ENCODE assay signal across 1 cellular context in the genomic region with DNA sequence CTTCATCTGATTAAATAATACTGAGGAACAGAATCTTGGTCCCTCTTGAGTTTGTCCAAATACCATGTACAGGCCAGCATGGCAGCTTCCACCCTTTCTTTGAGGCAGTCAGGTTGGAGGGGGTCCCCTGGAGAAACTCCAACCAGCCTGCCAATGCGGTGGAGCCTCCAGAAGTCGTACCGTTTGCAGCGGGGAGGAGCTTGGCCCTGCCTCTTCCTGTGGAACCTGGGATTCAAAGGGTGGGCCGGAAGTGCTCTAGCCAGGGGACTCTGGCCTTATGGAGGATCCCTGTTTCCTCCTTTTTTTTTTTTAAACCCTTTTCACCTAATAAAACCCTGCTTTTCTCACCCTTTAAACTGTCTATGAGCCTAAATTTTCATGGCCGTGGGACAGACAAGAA.
TF ChIP-seq lines count a peak whose summit lies in the region.

No MANE protein-coding gene starts in this region.

TF ChIP-seq in GM23338, 12 proteins besides CTCF, POLR2A, EP300 and RAD21:
- TF ChIP-seq EZH2phosphoT487 (IDR thresholded peaks at IDR 0.05; ENCODE audit: unreplicated experiment), result no peak
- TF ChIP-seq STAT1 (IDR thresholded peaks at IDR 0.05; ENCODE audit: unreplicated experiment), result no peak
- TF ChIP-seq ZNF462 (CRISPR knock-in tag; IDR thresholded peaks at IDR 0.05), result no peak
- no peak for TF ChIP-seq POLR2AphosphoS5 (IDR thresholded peaks at IDR 0.05; ENCODE audit: low read depth)
- TF ChIP-seq, protein P1, sequence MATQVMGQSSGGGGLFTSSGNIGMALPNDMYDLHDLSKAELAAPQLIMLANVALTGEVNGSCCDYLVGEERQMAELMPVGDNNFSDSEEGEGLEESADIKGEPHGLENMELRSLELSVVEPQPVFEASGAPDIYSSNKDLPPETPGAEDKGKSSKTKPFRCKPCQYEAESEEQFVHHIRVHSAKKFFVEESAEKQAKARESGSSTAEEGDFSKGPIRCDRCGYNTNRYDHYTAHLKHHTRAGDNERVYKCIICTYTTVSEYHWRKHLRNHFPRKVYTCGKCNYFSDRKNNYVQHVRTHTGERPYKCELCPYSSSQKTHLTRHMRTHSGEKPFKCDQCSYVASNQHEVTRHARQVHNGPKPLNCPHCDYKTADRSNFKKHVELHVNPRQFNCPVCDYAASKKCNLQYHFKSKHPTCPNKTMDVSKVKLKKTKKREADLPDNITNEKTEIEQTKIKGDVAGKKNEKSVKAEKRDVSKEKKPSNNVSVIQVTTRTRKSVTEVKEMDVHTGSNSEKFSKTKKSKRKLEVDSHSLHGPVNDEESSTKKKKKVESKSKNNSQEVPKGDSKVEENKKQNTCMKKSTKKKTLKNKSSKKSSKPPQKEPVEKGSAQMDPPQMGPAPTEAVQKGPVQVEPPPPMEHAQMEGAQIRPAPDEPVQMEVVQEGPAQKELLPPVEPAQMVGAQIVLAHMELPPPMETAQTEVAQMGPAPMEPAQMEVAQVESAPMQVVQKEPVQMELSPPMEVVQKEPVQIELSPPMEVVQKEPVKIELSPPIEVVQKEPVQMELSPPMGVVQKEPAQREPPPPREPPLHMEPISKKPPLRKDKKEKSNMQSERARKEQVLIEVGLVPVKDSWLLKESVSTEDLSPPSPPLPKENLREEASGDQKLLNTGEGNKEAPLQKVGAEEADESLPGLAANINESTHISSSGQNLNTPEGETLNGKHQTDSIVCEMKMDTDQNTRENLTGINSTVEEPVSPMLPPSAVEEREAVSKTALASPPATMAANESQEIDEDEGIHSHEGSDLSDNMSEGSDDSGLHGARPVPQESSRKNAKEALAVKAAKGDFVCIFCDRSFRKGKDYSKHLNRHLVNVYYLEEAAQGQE (IDR thresholded peaks at IDR 0.05; ENCODE audit: unreplicated experiment), result no peak
- TF ChIP-seq CREB1 (CRISPR knock-in tag; IDR thresholded peaks at IDR 0.05; ENCODE audit: low read depth), result no peak
- no peak for TF ChIP-seq NANOG (IDR thresholded peaks at IDR 0.05; ENCODE audit: borderline replicate concordance)
- no peak for TF ChIP-seq ZNF114 (CRISPR knock-in tag; IDR thresholded peaks at IDR 0.05)
- TF ChIP-seq JUNB (IDR thresholded peaks at IDR 0.05; ENCODE audit: unreplicated experiment), result no peak
- TF ChIP-seq, protein P2, sequence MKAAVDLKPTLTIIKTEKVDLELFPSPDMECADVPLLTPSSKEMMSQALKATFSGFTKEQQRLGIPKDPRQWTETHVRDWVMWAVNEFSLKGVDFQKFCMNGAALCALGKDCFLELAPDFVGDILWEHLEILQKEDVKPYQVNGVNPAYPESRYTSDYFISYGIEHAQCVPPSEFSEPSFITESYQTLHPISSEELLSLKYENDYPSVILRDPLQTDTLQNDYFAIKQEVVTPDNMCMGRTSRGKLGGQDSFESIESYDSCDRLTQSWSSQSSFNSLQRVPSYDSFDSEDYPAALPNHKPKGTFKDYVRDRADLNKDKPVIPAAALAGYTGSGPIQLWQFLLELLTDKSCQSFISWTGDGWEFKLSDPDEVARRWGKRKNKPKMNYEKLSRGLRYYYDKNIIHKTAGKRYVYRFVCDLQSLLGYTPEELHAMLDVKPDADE (IDR thresholded peaks at IDR 0.05), result no peak
- TF ChIP-seq EZH2 (IDR thresholded peaks at IDR 0.05; ENCODE audit: low read depth, unreplicated experiment), result no peak
- TF ChIP-seq ZNF331 (CRISPR knock-in tag; IDR thresholded peaks at IDR 0.05; ENCODE audit: low read depth), result no peak
TF ChIP-seq in GM23338: peak in this region for 0.
